Comparison of ENCODE assay signal across 8 cellular contexts in the genomic region with DNA sequence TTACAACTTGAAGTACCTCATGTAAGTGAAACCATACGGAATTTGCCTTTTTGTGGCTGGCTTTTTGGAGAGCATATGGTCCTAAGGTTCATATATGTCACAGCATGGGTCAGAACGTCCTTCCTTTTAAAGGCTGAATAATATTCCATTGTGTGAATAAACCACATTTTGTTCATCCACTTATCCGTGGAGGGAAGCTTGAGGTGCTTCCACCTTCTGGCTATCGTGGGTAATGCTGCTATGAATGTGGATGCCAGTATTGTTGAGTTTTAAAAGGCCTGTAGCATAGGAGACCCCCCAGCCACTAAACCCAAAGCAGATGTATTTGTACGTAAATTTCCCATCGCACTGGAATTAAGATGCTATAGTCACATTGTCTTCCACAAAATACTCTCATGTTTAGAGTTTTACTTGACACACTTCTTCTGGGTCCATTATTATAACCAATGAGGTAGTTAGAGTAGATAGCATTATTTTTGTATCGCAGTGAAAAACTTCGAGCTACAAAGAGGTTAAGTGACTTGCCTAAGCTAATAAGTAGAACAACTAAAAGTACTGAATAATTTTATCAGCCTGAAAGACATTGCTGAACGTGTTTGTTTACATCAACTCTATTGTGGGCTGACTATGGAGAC.
DNase-seq lines count a peak whose midpoint lies in the region; ATAC-seq and TF ChIP-seq lines count a peak whose summit lies in the region.

No MANE protein-coding gene starts in this region.

- H3K4me2 ChIP-seq in GM23338: no peak overlapping the region

- TF ChIP-seq POLR2A in adrenal gland (IDR thresholded peaks at IDR 0.05) (no peak), suprapubic skin (IDR thresholded peaks at IDR 0.05) (no peak)

- peaks cover 8% of the 10 kb centered on the region for H3K4me1 Mint-ChIP-seq in GM23338

- 0 out of 2 replicates have a peak, but pooled peaks cover 4% of the 10 kb centered on the region for H3K9me2 ChIP-seq in GM23338 (ENCODE audit: insufficient read depth)

- H3K27ac Mint-ChIP-seq in GM23338: no peak overlapping the region

- TF ChIP-seq CTCF in GM23338 (conservative IDR thresholded peaks at IDR 0.05; ENCODE audit: low read depth in 2 of 2) (peak; percentile 71 to 80), adrenal gland (IDR thresholded peaks at IDR 0.05) (peak; percentile 34 to 64 (median 56)), suprapubic skin (IDR thresholded peaks at IDR 0.05) (peak in 1 of 2 donors; percentile 46)

- WGBS in adrenal gland, 4 donors: 53 to 61% (median 58%) methylated on average over 9 of the region's 9 CpGs
- WGBS in suprapubic skin: 73% methylated on average over 9 of the region's 9 CpGs

- H3K27me3 ChIP-seq in GM23338 (ENCODE audit: insufficient read depth) (no peaks in the 10 kb centered on the region), adrenal gland (no peaks in the 10 kb centered on the region), suprapubic skin (no peaks in the 10 kb centered on the region), MG63 (no peaks in the 10 kb centered on the region)
- H3K27me3 ChIP-seq in effector memory CD4-positive, alpha-beta T cell (replicated peaks; ENCODE audit: control insufficient read depth, insufficient read depth, low read length, poor library complexity, severe bottlenecking): no peaks in the 10 kb centered on the region

- no peaks in the 10 kb centered on the region for H3K9me3 ChIP-seq in adrenal gland (replicated peaks in 1 of 3)
- no peaks in the 10 kb centered on the region for H3K9me3 ChIP-seq in effector memory CD4-positive, alpha-beta T cell (ENCODE audit: control insufficient read depth, low read length)
- no peaks in the 10 kb centered on the region for H3K9me3 ChIP-seq in suprapubic skin
- H3K9me3 ChIP-seq in MG63: no peaks in the 10 kb centered on the region

- H3K36me3 ChIP-seq in GM23338 (ENCODE audit: insufficient read depth) (no peaks in the 10 kb centered on the region), adrenal gland (replicated peaks in 1 of 2) (no peaks in the 10 kb centered on the region), suprapubic skin (no peaks in the 10 kb centered on the region), MG63 (no peaks in the 10 kb centered on the region)
- no peaks in the 10 kb centered on the region for H3K36me3 ChIP-seq in effector memory CD4-positive, alpha-beta T cell (ENCODE audit: control insufficient read depth, insufficient read depth, low read length)

- no peaks in the 10 kb centered on the region for H3K36me3 Mint-ChIP-seq in GM23338 (ENCODE audit: low read depth)

- no peak for TF ChIP-seq EP300 in suprapubic skin (IDR thresholded peaks at IDR 0.05)

- DNase-seq in AG08396 (ENCODE audit: low spot score) (peak; percentile 32), GM23338 (ENCODE audit: low spot score) (peak; percentile 66), adrenal gland (peak in 3 of 7 donors; percentile 25 to 62 (median 36)), kidney tubule cell (ENCODE audit: low spot score) (peak; percentile 23), suprapubic skin (ENCODE audit: low spot score in 2 of 2) (no peak), MG63 (no peak)
- DNase-seq in effector memory CD4-positive, alpha-beta T cell: no peak

- no peaks in the 10 kb centered on the region for H3K27me3 Mint-ChIP-seq in GM23338 (ENCODE audit: insufficient read depth, low read depth, poor library complexity)

- H3K4me3 ChIP-seq in GM23338: no peak overlapping the region
- H3K4me3 ChIP-seq in adrenal gland: no peak overlapping the region
- no peak overlapping the region for H3K4me3 ChIP-seq in effector memory CD4-positive, alpha-beta T cell (ENCODE audit: insufficient read depth, low read depth, low read length, poor library complexity, severe bottlenecking)
- H3K4me3 ChIP-seq in suprapubic skin: no peak overlapping the region
- H3K4me3 ChIP-seq in MG63: no peak overlapping the region

- H3K4me1 ChIP-seq in GM23338 (ENCODE audit: insufficient read depth): no peaks in the 10 kb centered on the region; the same call in 1 of the 2 replicates
- no peaks in the 10 kb centered on the region for H3K4me1 ChIP-seq in adrenal gland (replicated peaks in 1 of 2)
- no peaks in the 10 kb centered on the region for H3K4me1 ChIP-seq in effector memory CD4-positive, alpha-beta T cell (ENCODE audit: control insufficient read depth, insufficient read depth, low read length, poor library complexity, severe bottlenecking)
- H3K4me1 ChIP-seq in suprapubic skin: no peaks in the 10 kb centered on the region

- H3K79me2 ChIP-seq in GM23338 (replicated peaks; ENCODE audit: insufficient read depth): no peaks in the 10 kb centered on the region

- no peaks in the 10 kb centered on the region for H4K20me1 ChIP-seq in GM23338 (replicated peaks; ENCODE audit: insufficient read depth)

- intact Hi-C loops in adrenal gland (cut with DNase I): loop anchor here in 1 of 2 donors (5.0 kb wide), 1 partner anchor 296 kb away; no protein-coding TSS in a partner anchor

- H3K9me3 Mint-ChIP-seq in GM23338: peaks cover 2% of the 10 kb centered on the region; the same call in 2 of the 3 replicates

- H3F3A ChIP-seq in GM23338 (replicated peaks; ENCODE audit: low read depth): no peaks in the 10 kb centered on the region

- H3K27ac ChIP-seq in GM23338 (ENCODE audit: low read depth) (no peak overlapping the region), adrenal gland (no peak overlapping the region), suprapubic skin (no peak overlapping the region)
- H3K27ac ChIP-seq in effector memory CD4-positive, alpha-beta T cell (ENCODE audit: insufficient read depth, low read length, poor library complexity, severe bottlenecking): no peak overlapping the region

- ATAC-seq in GM23338 (peak; percentile 75), HG03442 (IDR thresholded peaks at IDR 0.05; ENCODE audit: unreplicated experiment) (no peak)

- H3K4me3 Mint-ChIP-seq in GM23338: no peak overlapping the region

- no peak overlapping the region for H2AFZ ChIP-seq in GM23338

TF ChIP-seq in GM23338, 12 proteins besides CTCF, POLR2A, EP300 and RAD21:
- TF ChIP-seq STAT1 (IDR thresholded peaks at IDR 0.05; ENCODE audit: unreplicated experiment) (no peak), EZH2 (IDR thresholded peaks at IDR 0.05; ENCODE audit: low read depth, unreplicated experiment) (no peak), REST (IDR thresholded peaks at IDR 0.05; ENCODE audit: unreplicated experiment) (no peak), NANOG (IDR thresholded peaks at IDR 0.05; ENCODE audit: borderline replicate concordance) (no peak), ZNF114 (CRISPR knock-in tag; IDR thresholded peaks at IDR 0.05) (no peak), ETS1 (IDR thresholded peaks at IDR 0.05) (no peak)

Comparison
In these comparisons a context has a peak if more than half of its experiments do, and no peak if none do; other contexts are left out.
1. DNase-seq: peak in AG08396 (single experiment), GM23338 (single experiment) and kidney tubule cell (single experiment); none in effector memory CD4-positive, alpha-beta T cell (0 of 3), suprapubic skin (0 of 2) and MG63 (single experiment).